ENCODE assay signal across 21 cellular contexts in the genomic region with DNA sequence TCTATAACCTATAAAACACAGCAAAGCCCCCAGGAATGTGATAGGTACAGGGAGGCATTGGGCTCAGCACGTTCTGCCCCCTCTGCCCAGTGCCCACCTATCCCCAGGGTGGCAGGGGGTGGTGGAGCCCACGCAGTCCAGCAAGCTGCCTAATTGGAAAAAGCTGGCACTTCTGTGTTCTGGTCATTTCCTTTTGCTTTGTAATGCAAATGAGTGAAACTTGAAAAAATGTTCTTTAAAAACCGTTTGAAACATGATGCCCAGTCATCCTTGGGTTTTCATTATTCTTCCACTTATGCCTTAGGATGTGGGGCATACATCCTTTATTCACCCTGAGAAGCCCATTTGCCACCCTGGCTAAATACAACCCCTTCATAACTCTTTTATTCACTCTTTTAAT.
"Had no signal": no experiment of that assay in that cellular context is flagged by ENCODE, and none has a peak within 500 bp of the region (broad histone marks: within the 10 kb centered on the region; RNA-seq: fewer than 3 reads in every experiment).

No MANE protein-coding gene starts in this region.

- H3K27me3 ChIP-seq: esophagus squamous epithelium, gastrocnemius medialis, heart right ventricle, left lung had no signal

- DNase-seq: cortex of kidney; effector CD8-positive, alpha-beta T cell; effector memory CD8-positive, alpha-beta T cell; endodermal cell; erythroblast; esophagus squamous epithelium; foreskin melanocyte; gastrocnemius medialis; glutamatergic neuron; head of caudate nucleus; heart right ventricle; hippocampal formation; left cardiac atrium; left lung; left ventricle myocardium superior; lower lobe of right lung; mesenchymal stem cell; mucosa of descending colon; naive B cell; naive thymus-derived CD8-positive, alpha-beta T cell had no signal

- H3K36me3 ChIP-seq: esophagus squamous epithelium, gastrocnemius medialis, heart right ventricle, left lung, lower lobe of right lung had no signal

- H3K4me1 ChIP-seq: gastrocnemius medialis, heart right ventricle, left lung, lower lobe of right lung had no signal

- H3K9me3 ChIP-seq: esophagus squamous epithelium, gastrocnemius medialis, heart right ventricle, left lung, lower lobe of right lung, mucosa of descending colon had no signal

- ATAC-seq: effector memory CD8-positive, alpha-beta T cell; esophagus mucosa; gastrocnemius medialis; heart right ventricle; left cardiac atrium; left lung; left ventricle myocardium superior; lower lobe of right lung; mucosa of descending colon; naive thymus-derived CD8-positive, alpha-beta T cell had no signal

- H3K4me3 ChIP-seq: esophagus squamous epithelium, gastrocnemius medialis, heart right ventricle, left lung, lower lobe of right lung, mucosa of descending colon had no signal
